ENCODE assay signal across 14 cellular contexts in the genomic region with DNA sequence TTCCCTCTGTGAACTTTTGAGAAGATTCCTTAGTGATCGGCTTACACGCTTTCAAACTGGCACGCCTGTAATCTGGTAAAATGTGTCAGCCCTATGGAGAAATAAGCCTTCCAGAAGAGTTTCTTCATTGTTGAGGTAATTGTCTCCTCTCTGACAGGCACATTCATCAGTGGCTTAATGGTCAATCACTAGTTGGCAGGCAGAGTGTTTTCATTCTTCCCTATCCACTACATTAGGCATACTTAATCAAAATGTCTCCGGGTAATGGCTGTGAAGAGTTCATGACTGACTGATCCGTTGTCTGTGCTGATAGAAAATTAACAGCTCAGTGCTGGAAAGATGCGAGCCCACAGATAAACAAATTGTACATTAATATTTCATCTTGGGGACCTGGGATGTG. TPM values are rescaled to one million over a fixed set of nuclear protein-coding genes. Genes with fewer than 3 reads are reported as not detected.
DNase-seq lines count a peak whose midpoint lies in the region; ATAC-seq and TF ChIP-seq lines count a peak whose summit lies in the region.
"Had no signal": no experiment of that assay in that cellular context is flagged by ENCODE, and none has a peak within 500 bp of the region (broad histone marks: within the 10 kb centered on the region; RNA-seq: fewer than 3 reads in every experiment).

No MANE protein-coding gene starts in this region.

- 81 to 87% methylated on average over 3 to 6 of the region's 6 CpGs for WGBS in transverse colon (ENCODE audit: low coverage in 1 of 2), 2 donors
- WGBS in esophagus squamous epithelium, 2 donors = 52 to 55% methylated on average over 6 of the region's 6 CpGs

- H3K27ac ChIP-seq in naive thymus-derived CD4-positive, alpha-beta T cell (ENCODE audit: low read depth, low read length) = peak overlapping the region; percentile 88
- H3K27ac ChIP-seq in transverse colon = peak overlapping the region in 1 of 4 donors; percentile 8
- peak overlapping the region in 1 of 4 donors; percentile 11 for H3K27ac ChIP-seq in esophagus squamous epithelium
- H3K27ac ChIP-seq: epithelial cell of prostate, KMS-11, vagina had no signal

- H3K9me3 Mint-ChIP-seq in activated B cell treated with CpG ODN at 0.5 μM for 24 hours = no peaks in the 10 kb centered on the region
- peaks cover 0 to 5% (median 0%) of the 10 kb centered on the region in 11 donors for H3K9me3 Mint-ChIP-seq in naive thymus-derived CD4-positive, alpha-beta T cell
- H3K9me3 Mint-ChIP-seq: CD8-positive, alpha-beta T cell had no signal

- POLR2A ChIA-PET in activated B cell treated with CpG ODN at 0.5 μM for 24 hours (lab: Charles Lee) = no interaction called here
- POLR2A ChIA-PET in naive thymus-derived CD4-positive, alpha-beta T cell (lab: Charles Lee) = interaction anchor here (0.6 to 16.2 kb wide), 6 partner anchors 9 to 702 kb away, joined by 3 to 299 read pairs (median 4); no protein-coding TSS in a partner anchor

- CTCF ChIA-PET in activated B cell treated with CpG ODN at 0.5 μM for 24 hours (lab: Charles Lee) = no interaction called here
- CTCF ChIA-PET in naive thymus-derived CD4-positive, alpha-beta T cell (lab: Charles Lee) = interaction anchor here (0.8 to 1.2 kb wide), 3 partner anchors 24 to 217 kb away, joined by 3 to 4 read pairs (median 4); no protein-coding TSS in a partner anchor

- no peak for TF ChIP-seq POLR2A in transverse colon (IDR thresholded peaks at IDR 0.05)
- TF ChIP-seq POLR2A in esophagus squamous epithelium (IDR thresholded peaks at IDR 0.05) = no peak

- intact Hi-C loops in activated B cell treated with CpG ODN at 0.5 μM for 24 hours (cut with micrococcal nuclease) = no loop called here
- intact Hi-C loops in naive thymus-derived CD4-positive, alpha-beta T cell (cut with micrococcal nuclease) = loop anchor here in 1 of 2 donors (5.0 kb wide), 1 partner anchor 34 kb away; no protein-coding TSS in a partner anchor
- intact Hi-C loops in transverse colon (cut with DNase I; ENCODE audit: low total_unique reads) = no loop called here
- intact Hi-C loops in esophagus squamous epithelium (cut with DNase I) = no loop called here

- H3K9me3 ChIP-seq in naive thymus-derived CD4-positive, alpha-beta T cell (ENCODE audit: control insufficient read depth in 2 of 3, low read length in 3 of 3) = no peaks in the 10 kb centered on the region
- no peaks in the 10 kb centered on the region for H3K9me3 ChIP-seq in transverse colon
- no peaks in the 10 kb centered on the region for H3K9me3 ChIP-seq in esophagus squamous epithelium
- H3K9me3 ChIP-seq: HAP-1, vagina had no signal

- H3K36me3 ChIP-seq in naive thymus-derived CD4-positive, alpha-beta T cell (ENCODE audit: control insufficient read depth in 2 of 3, insufficient read depth in 3 of 3, low read length in 3 of 3) = no peaks in the 10 kb centered on the region
- H3K36me3 ChIP-seq in transverse colon (no peaks in the 10 kb centered on the region), esophagus squamous epithelium (no peaks in the 10 kb centered on the region)
- H3K36me3 ChIP-seq: HAP-1, vagina had no signal

- DNase-seq in DMS153 (lab: John Stamatoyannopoulos, UW) = peak; percentile 72
- DNase-seq in NCI-H1417 (lab: John Stamatoyannopoulos, UW) = peak; percentile 52 to 93 (median 56)
- no peak for DNase-seq in activated B cell treated with CpG ODN at 0.5 μM for 24 hours
- no peak for DNase-seq in naive thymus-derived CD4-positive, alpha-beta T cell
- no peak for DNase-seq in transverse colon
- no peak for DNase-seq in iPS-NIHi7 (ENCODE audit: extremely low spot score)
- no peak for DNase-seq in GM20000 (ENCODE audit: low spot score)
- DNase-seq in esophagus squamous epithelium (lab: John Stamatoyannopoulos, UW) = no peak
- DNase-seq: CD8-positive, alpha-beta T cell had no signal

- no peaks in the 10 kb centered on the region for H3K27me3 Mint-ChIP-seq in activated B cell treated with CpG ODN at 0.5 μM for 24 hours
- no peaks in the 10 kb centered on the region for H3K27me3 Mint-ChIP-seq in naive thymus-derived CD4-positive, alpha-beta T cell

- peaks cover 0 to 59% of the 10 kb centered on the region in 2 donors for H3K4me1 ChIP-seq in naive thymus-derived CD4-positive, alpha-beta T cell (ENCODE audit: control insufficient read depth in 2 of 2, insufficient read depth in 2 of 2, low read length in 2 of 2)
- no peaks in the 10 kb centered on the region for H3K4me1 ChIP-seq in transverse colon
- peaks cover 0 to 15% (median 0%) of the 10 kb centered on the region in 3 donors for H3K4me1 ChIP-seq in esophagus squamous epithelium
- H3K4me1 ChIP-seq: HAP-1, vagina had no signal

- no peak for TF ChIP-seq CTCF in activated B cell treated with CpG ODN at 0.5 μM for 24 hours (IDR thresholded peaks at IDR 0.05)
- TF ChIP-seq CTCF in transverse colon (IDR thresholded peaks at IDR 0.05) = no peak
- TF ChIP-seq CTCF in GM20000 (IDR thresholded peaks at IDR 0.05; ENCODE audit: extremely low read depth, missing control alignments) = no peak
- no peak for TF ChIP-seq CTCF in esophagus squamous epithelium (IDR thresholded peaks at IDR 0.05)

- no peak overlapping the region for H3K4me3 Mint-ChIP-seq in activated B cell treated with CpG ODN at 0.5 μM for 24 hours
- peak overlapping the region in 7 of 10 donors; percentile 6 to 94 (median 48) for H3K4me3 Mint-ChIP-seq in naive thymus-derived CD4-positive, alpha-beta T cell
- H3K4me3 Mint-ChIP-seq: CD8-positive, alpha-beta T cell had no signal

- ATAC-seq in activated B cell treated with CpG ODN at 0.5 μM for 24 hours (ENCODE audit: low read depth) = no peak
- ATAC-seq in naive thymus-derived CD4-positive, alpha-beta T cell = no peak
- ATAC-seq: CD8-positive, alpha-beta T cell had no signal

- no peaks in the 10 kb centered on the region for H3K36me3 Mint-ChIP-seq in activated B cell treated with CpG ODN at 0.5 μM for 24 hours (ENCODE audit: low read depth)
- H3K36me3 Mint-ChIP-seq in naive thymus-derived CD4-positive, alpha-beta T cell = peaks cover 0 to 13% (median 2%) of the 10 kb centered on the region in 5 donors
- H3K36me3 Mint-ChIP-seq: CD8-positive, alpha-beta T cell had no signal

- H3K4me3 ChIP-seq in naive thymus-derived CD4-positive, alpha-beta T cell (ENCODE audit: low read length) = no peak overlapping the region
- H3K4me3 ChIP-seq in transverse colon (no peak overlapping the region), esophagus squamous epithelium (no peak overlapping the region)
- H3K4me3 ChIP-seq: HAP-1, smooth muscle cell, vagina had no signal

- no peak for TF ChIP-seq EP300 in transverse colon (IDR thresholded peaks at IDR 0.05; ENCODE audit: low read depth)

- H3K27me3 ChIP-seq in naive thymus-derived CD4-positive, alpha-beta T cell (ENCODE audit: control insufficient read depth in 2 of 2, insufficient read depth in 2 of 2, low read length in 2 of 2) = no peaks in the 10 kb centered on the region
- H3K27me3 ChIP-seq in transverse colon (no peaks in the 10 kb centered on the region), esophagus squamous epithelium (no peaks in the 10 kb centered on the region)
- H3K27me3 ChIP-seq: vagina had no signal

- peaks cover 22% of the 10 kb centered on the region for H3K4me1 Mint-ChIP-seq in activated B cell treated with CpG ODN at 0.5 μM for 24 hours
- H3K4me1 Mint-ChIP-seq in naive thymus-derived CD4-positive, alpha-beta T cell = peaks cover 30 to 97% (median 88%) of the 10 kb centered on the region in 7 donors

- in situ Hi-C loops in transverse colon (cut with MboI; ENCODE audit: low pct_ligation_motif_present in 1 of 4, low pct_unique_long_range_greater_than_20kb in 1 of 4, low sequenced_read_pairs in 3 of 4) = no loop called here

- H3K27ac Mint-ChIP-seq in activated B cell treated with CpG ODN at 0.5 μM for 24 hours = peak overlapping the region; percentile 32
- peak overlapping the region in 7 of 9 donors; percentile 74 to 98 (median 94) for H3K27ac Mint-ChIP-seq in naive thymus-derived CD4-positive, alpha-beta T cell

RNA-seq across cellular contexts. Expression of a gene that starts 31.3 kb away (rescaled TPM):
- total RNA-seq in activated B cell treated with CpG ODN at 0.5 μM for 24 hours (1.5 and 1.7 TPM in 2 replicates), transverse colon (10 to 100 TPM in 1 of 4 donors, 1 to 10 TPM in 3; 1.9 to 12.9 (median 5.0) TPM), esophagus squamous epithelium (10 to 100 TPM in 3 of 4 donors, 1 to 10 TPM in 1; 4.7 to 22.0 (median 12.9) TPM)
- total RNA-seq in naive thymus-derived CD4-positive, alpha-beta T cell = 10 to 100 TPM; 21.0 to 84.5 (median 59.2) TPM
- polyA plus RNA-seq in naive thymus-derived CD4-positive, alpha-beta T cell = 1 to 10 TPM; 6.0 to 7.7 TPM

Comparison
In these comparisons a context has a peak if more than half of its experiments do, and no peak if none do; other contexts are left out.
1. DNase-seq: peak in DMS153 (single experiment) and NCI-H1417 (3 of 3); none in activated B cell treated with CpG ODN at 0.5 μM for 24 hours (single experiment), naive thymus-derived CD4-positive, alpha-beta T cell (0 of 9), transverse colon (single experiment), iPS-NIHi7 (single experiment), GM20000 (single experiment) and esophagus squamous epithelium (single experiment).